30 cellular contexts compared by ENCODE assay signal in the genomic region with DNA sequence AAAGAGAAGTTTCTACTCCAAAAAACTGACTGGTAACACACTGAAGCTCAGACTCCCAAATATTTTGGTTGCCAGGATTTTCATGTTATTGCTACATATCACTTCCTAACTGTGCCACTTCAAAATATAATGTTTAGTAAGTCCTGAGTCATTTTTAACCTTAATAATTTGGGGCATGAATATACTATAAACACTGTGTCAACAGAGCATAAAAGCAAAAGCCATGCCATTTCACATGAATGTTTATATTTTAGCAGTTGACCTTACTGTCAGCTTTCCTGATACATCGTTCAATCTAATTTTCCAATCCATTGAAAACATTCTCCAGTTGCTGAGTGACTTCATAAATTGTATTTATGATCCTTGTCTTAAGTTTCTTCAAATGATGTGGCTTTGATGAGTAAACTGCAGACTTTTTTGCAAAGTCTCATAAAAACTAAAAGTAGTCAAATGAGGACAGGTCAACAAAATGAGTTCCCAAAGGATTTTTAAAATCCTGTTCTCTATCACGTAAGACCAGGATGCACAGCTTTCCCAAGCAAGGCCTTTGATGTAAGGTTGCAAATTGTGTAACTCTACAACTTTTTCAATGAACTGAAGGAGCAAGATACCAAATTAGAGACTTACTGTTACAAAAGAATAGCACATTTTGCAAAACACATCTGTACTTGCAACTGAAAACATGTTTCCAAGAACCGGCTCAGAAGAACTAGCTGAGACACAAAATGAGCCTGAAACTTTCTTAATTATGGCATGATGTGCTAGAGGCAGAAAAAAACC.
DNase-seq lines count a peak whose midpoint lies in the region; ATAC-seq and TF ChIP-seq lines count a peak whose summit lies in the region.
"Had no signal": no experiment of that assay in that cellular context is flagged by ENCODE, and none has a peak within 500 bp of the region (broad histone marks: within the 10 kb centered on the region; RNA-seq: fewer than 3 reads in every experiment).

No MANE protein-coding gene starts in this region.

- CTCF ChIA-PET in activated CD8-positive, alpha-beta memory T cell treated with anti-CD3 and anti-CD28 coated beads, Interleukin-2, amount 10 ng/mL, durations not matched to agents 7 days and 5 days (lab: Charles Lee), result no interaction called here
- CTCF ChIA-PET in activated naive CD4-positive, alpha-beta T cell treated with anti-CD3 and anti-CD28 coated beads for 36 hours (lab: Charles Lee), result no interaction called here

- no peak overlapping the region for H3K27ac Mint-ChIP-seq in activated CD8-positive, alpha-beta memory T cell treated with anti-CD3 and anti-CD28 coated beads, Interleukin-2, amount 10 ng/mL, durations not matched to agents 7 days and 5 days
- H3K27ac Mint-ChIP-seq in activated naive CD4-positive, alpha-beta T cell treated with anti-CD3 and anti-CD28 coated beads for 36 hours, result no peak overlapping the region
- H3K27ac Mint-ChIP-seq: activated CD4-positive, alpha-beta memory T cell treated with anti-CD3 and anti-CD28 coated beads for 36 hours; activated naive CD4-positive, alpha-beta T cell treated with anti-CD3 and anti-CD28 coated beads, Interleukin-2, amount 10 ng/mL, durations not matched to agents 7 days and 5 days; CD4-positive, alpha-beta T cell; memory B cell; nephron progenitor cell; T-helper 2 cell treated with Interferon-gamma antibody and Interleukin-4, amounts not matched to agents 5 μg/mL and 100 μg/mL, for 36 hours had no signal

- H3K4me3 ChIP-seq in HL-60 (replicated peaks; ENCODE audit: insufficient read depth, low read length), result no peak overlapping the region
- no peak overlapping the region for H3K4me3 ChIP-seq in skeletal muscle cell (ENCODE audit: low read depth, low read length)
- H3K4me3 ChIP-seq: left lung, ovary, Peyer's patch, suprapubic skin, upper lobe of right lung had no signal

- no peaks in the 10 kb centered on the region for H3K9me3 Mint-ChIP-seq in activated CD8-positive, alpha-beta memory T cell treated with anti-CD3 and anti-CD28 coated beads, Interleukin-2, amount 10 ng/mL, durations not matched to agents 7 days and 5 days (ENCODE audit: low read depth)
- no peaks in the 10 kb centered on the region for H3K9me3 Mint-ChIP-seq in activated naive CD4-positive, alpha-beta T cell treated with anti-CD3 and anti-CD28 coated beads for 36 hours
- H3K9me3 Mint-ChIP-seq: activated CD4-positive, alpha-beta memory T cell treated with anti-CD3 and anti-CD28 coated beads for 36 hours; activated naive CD4-positive, alpha-beta T cell treated with anti-CD3 and anti-CD28 coated beads, Interleukin-2, amount 10 ng/mL, durations not matched to agents 7 days and 5 days; CD4-positive, alpha-beta T cell; nephron progenitor cell; T-helper 2 cell treated with Interferon-gamma antibody and Interleukin-4, amounts not matched to agents 5 μg/mL and 100 μg/mL, for 36 hours had no signal

- H3K36me3 Mint-ChIP-seq in activated CD8-positive, alpha-beta memory T cell treated with anti-CD3 and anti-CD28 coated beads, Interleukin-2, amount 10 ng/mL, durations not matched to agents 7 days and 5 days, result no peaks in the 10 kb centered on the region
- H3K36me3 Mint-ChIP-seq in activated naive CD4-positive, alpha-beta T cell treated with anti-CD3 and anti-CD28 coated beads for 36 hours (ENCODE audit: low read depth), result no peaks in the 10 kb centered on the region
- H3K36me3 Mint-ChIP-seq: activated CD4-positive, alpha-beta memory T cell treated with anti-CD3 and anti-CD28 coated beads for 36 hours; activated naive CD4-positive, alpha-beta T cell treated with anti-CD3 and anti-CD28 coated beads, Interleukin-2, amount 10 ng/mL, durations not matched to agents 7 days and 5 days; memory B cell had no signal

- H3K27me3 Mint-ChIP-seq in activated CD8-positive, alpha-beta memory T cell treated with anti-CD3 and anti-CD28 coated beads, Interleukin-2, amount 10 ng/mL, durations not matched to agents 7 days and 5 days, result no peaks in the 10 kb centered on the region
- peaks cover 4% of the 10 kb centered on the region for H3K27me3 Mint-ChIP-seq in activated naive CD4-positive, alpha-beta T cell treated with anti-CD3 and anti-CD28 coated beads for 36 hours (ENCODE audit: low read depth)
- H3K27me3 Mint-ChIP-seq: activated CD4-positive, alpha-beta memory T cell treated with anti-CD3 and anti-CD28 coated beads for 36 hours; activated naive CD4-positive, alpha-beta T cell treated with anti-CD3 and anti-CD28 coated beads, Interleukin-2, amount 10 ng/mL, durations not matched to agents 7 days and 5 days; memory B cell had no signal

- no peaks in the 10 kb centered on the region for H3K4me1 Mint-ChIP-seq in activated CD8-positive, alpha-beta memory T cell treated with anti-CD3 and anti-CD28 coated beads, Interleukin-2, amount 10 ng/mL, durations not matched to agents 7 days and 5 days
- H3K4me1 Mint-ChIP-seq in activated naive CD4-positive, alpha-beta T cell treated with anti-CD3 and anti-CD28 coated beads for 36 hours (ENCODE audit: low read depth), result no peaks in the 10 kb centered on the region
- H3K4me1 Mint-ChIP-seq: activated naive CD4-positive, alpha-beta T cell treated with anti-CD3 and anti-CD28 coated beads, Interleukin-2, amount 10 ng/mL, durations not matched to agents 7 days and 5 days; memory B cell had no signal

- H3K4me3 Mint-ChIP-seq in activated CD8-positive, alpha-beta memory T cell treated with anti-CD3 and anti-CD28 coated beads, Interleukin-2, amount 10 ng/mL, durations not matched to agents 7 days and 5 days, result no peak overlapping the region
- H3K4me3 Mint-ChIP-seq in activated naive CD4-positive, alpha-beta T cell treated with anti-CD3 and anti-CD28 coated beads for 36 hours, result no peak overlapping the region
- H3K4me3 Mint-ChIP-seq: activated CD4-positive, alpha-beta memory T cell treated with anti-CD3 and anti-CD28 coated beads for 36 hours; activated naive CD4-positive, alpha-beta T cell treated with anti-CD3 and anti-CD28 coated beads, Interleukin-2, amount 10 ng/mL, durations not matched to agents 7 days and 5 days; CD4-positive, alpha-beta T cell; memory B cell; nephron progenitor cell; T-helper 2 cell treated with Interferon-gamma antibody and Interleukin-4, amounts not matched to agents 5 μg/mL and 100 μg/mL, for 36 hours had no signal

- TF ChIP-seq CTCF in HL-60 (IDR thresholded peaks at IDR 0.05; ENCODE audit: insufficient read depth, low read length), result no peak

- intact Hi-C loops in activated naive CD4-positive, alpha-beta T cell treated with anti-CD3 and anti-CD28 coated beads for 36 hours (cut with micrococcal nuclease), result no loop called here

- H3K27ac ChIP-seq in HL-60 (replicated peaks), result peak overlapping the region; percentile 17; the same call in 1 of the 2 replicates
- H3K27ac ChIP-seq: left lung, ovary, Peyer's patch, suprapubic skin, upper lobe of right lung had no signal

- ATAC-seq in activated CD8-positive, alpha-beta memory T cell treated with anti-CD3 and anti-CD28 coated beads, Interleukin-2, amount 10 ng/mL, durations not matched to agents 7 days and 5 days, result no peak
- ATAC-seq in HG02938 (IDR thresholded peaks at IDR 0.05; ENCODE audit: unreplicated experiment), result no peak
- ATAC-seq: left lung, upper lobe of right lung had no signal

- no peaks in the 10 kb centered on the region for H3K27me3 ChIP-seq in HL-60 (ENCODE audit: insufficient read depth, poor library complexity, severe bottlenecking)
- H3K27me3 ChIP-seq: left lung, ovary, Peyer's patch, suprapubic skin, upper lobe of right lung had no signal

- DNase-seq in ELR (ENCODE audit: low read depth) (peak; percentile 19), HL-60 (ENCODE audit: low read depth in 1 of 2, low spot score in 1 of 2) (peak; percentile 2 to 32), dedifferentiated amniotic fluid mesenchymal stem cell (ENCODE audit: extremely low spot score) (peak; percentile 66), skeletal muscle cell (ENCODE audit: low read depth) (peak; percentile 25), anterior cingulate cortex (lab: John Stamatoyannopoulos, UW) (no peak)
- no peak for DNase-seq in activated CD8-positive, alpha-beta memory T cell treated with anti-CD3 and anti-CD28 coated beads, Interleukin-2, amount 10 ng/mL, durations not matched to agents 7 days and 5 days
- no peak for DNase-seq in activated naive CD4-positive, alpha-beta T cell treated with anti-CD3 and anti-CD28 coated beads for 36 hours
- DNase-seq: activated CD4-positive, alpha-beta memory T cell treated with anti-CD3 and anti-CD28 coated beads for 36 hours; activated CD4-positive, alpha-beta T cell treated with anti-CD3 and anti-CD28 coated beads for 1 hour; activated CD8-positive, alpha-beta memory T cell treated with anti-CD3 and anti-CD28 coated beads, Interleukin-2, amount 50 U/mL, for 4 hours; activated naive CD4-positive, alpha-beta T cell treated with anti-CD3 and anti-CD28 coated beads, Interleukin-2, amount 10 ng/mL, durations not matched to agents 7 days and 5 days; amygdala; CD4-positive, alpha-beta T cell; KG1; left lung; MM.1S; NCI-H1417 treated with DMSO at 0.1 percent for 48 hours; NCI-H2081; NCI-H69; nephron progenitor cell; ovary; Peyer's patch; SHP77; small intestine; stimulated activated naive CD4-positive, alpha-beta T cell; upper lobe of right lung had no signal

Comparison
In these comparisons a context has a peak if more than half of its experiments do, and no peak if none do; other contexts are left out.
1. DNase-seq: peak in ELR (single experiment), HL-60 (2 of 2), dedifferentiated amniotic fluid mesenchymal stem cell (single experiment) and skeletal muscle cell (single experiment); none in anterior cingulate cortex (0 of 58), activated CD8-positive, alpha-beta memory T cell treated with anti-CD3 and anti-CD28 coated beads, Interleukin-2, amount 10 ng/mL, durations not matched to agents 7 days and 5 days (single experiment) and activated naive CD4-positive, alpha-beta T cell treated with anti-CD3 and anti-CD28 coated beads for 36 hours (single experiment).